Comparison of ENCODE assay signal across 8 cellular contexts in the genomic region with DNA sequence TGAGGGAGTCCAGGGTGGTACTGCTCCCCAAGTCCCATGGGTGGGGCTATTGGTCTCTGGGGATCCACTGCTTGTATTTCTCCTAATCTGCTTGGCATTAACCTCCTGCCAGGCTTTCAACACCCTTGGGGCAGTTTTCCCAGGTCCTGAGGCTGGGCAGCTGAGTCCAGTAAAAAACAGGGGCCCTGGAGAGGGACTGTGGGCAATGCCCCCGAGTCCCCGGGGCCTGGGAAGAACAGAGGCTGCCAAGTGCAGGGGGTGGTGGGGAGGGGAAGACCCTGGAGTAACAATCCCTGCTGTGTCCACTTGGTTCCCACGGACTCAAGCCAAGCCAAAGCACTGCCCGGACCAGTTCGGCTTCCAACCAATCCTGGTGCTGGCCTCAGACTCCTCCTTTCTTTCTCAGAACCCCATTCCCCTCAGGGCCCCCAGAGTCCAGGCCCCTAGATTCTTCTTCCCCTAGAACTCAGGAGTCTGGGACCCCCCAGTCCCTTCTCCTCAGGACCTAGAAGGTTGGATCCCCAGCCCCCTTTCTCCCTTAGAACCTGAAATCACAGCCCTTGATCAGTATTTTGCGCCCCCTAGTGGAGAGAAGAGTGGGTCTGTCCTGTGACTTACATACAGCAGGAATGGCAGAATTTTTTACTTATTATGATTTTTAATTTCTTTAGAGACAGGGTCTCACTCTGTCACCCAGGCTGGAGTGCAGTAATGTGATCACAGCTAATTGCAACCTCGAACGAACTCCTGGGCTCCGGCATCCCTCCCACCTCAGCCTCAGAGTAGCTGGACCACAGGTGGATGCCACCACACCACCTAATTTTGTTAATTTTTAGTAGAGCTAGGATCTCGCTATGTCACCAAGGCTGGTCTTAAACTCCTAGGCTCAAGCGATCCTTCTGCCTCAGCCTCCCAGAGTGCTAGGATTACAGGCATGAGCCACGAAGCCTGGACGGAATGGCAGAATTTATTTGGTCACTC. TPM values are rescaled to one million over a fixed set of nuclear protein-coding genes. Genes with fewer than 3 reads are reported as not detected.
DNase-seq lines count a peak whose midpoint lies in the region; ATAC-seq and TF ChIP-seq lines count a peak whose summit lies in the region.

No MANE protein-coding gene starts in this region.

- H4K20me1 ChIP-seq in OCI-LY3 (ENCODE audit: insufficient read depth, low read length) = peaks cover 11% of the 10 kb centered on the region

- H3K27me3 ChIP-seq in OCI-LY3 (ENCODE audit: low read depth, low read length) (no peaks in the 10 kb centered on the region), thyroid gland (no peaks in the 10 kb centered on the region)

- in situ Hi-C loops in Caki2 (cut with HindIII; ENCODE audit: low pct_unique_long_range_greater_than_20kb, low sequenced_read_pairs) = no loop called here

- ATAC-seq in GM18498 (IDR thresholded peaks at IDR 0.05; ENCODE audit: unreplicated experiment) = no peak

- peaks cover 25% of the 10 kb centered on the region for H3K79me2 ChIP-seq in OCI-LY3 (ENCODE audit: low read length)

- TF ChIP-seq CTCF in OCI-LY3 (IDR thresholded peaks at IDR 0.05; ENCODE audit: low read depth, low read length) (peak; percentile 96), thyroid gland (IDR thresholded peaks at IDR 0.05) (peak; percentile 66 to 89 (median 78))

- H3K9ac ChIP-seq in OCI-LY3 (ENCODE audit: low read length) = no peak overlapping the region

- TF ChIP-seq POLR2A in thyroid gland (IDR thresholded peaks at IDR 0.05) = no peak

- H3K4me1 ChIP-seq in OCI-LY3 (ENCODE audit: low read length) (peaks cover 13% of the 10 kb centered on the region), thyroid gland (peaks cover 20 to 23% of the 10 kb centered on the region in 2 donors)

- H3K4me2 ChIP-seq in OCI-LY3 (ENCODE audit: low read length) = no peak overlapping the region

- peak; percentile 60 for DNase-seq in Caki2 (ENCODE audit: low read depth)
- peak; percentile 80 for DNase-seq in HuH-7 (ENCODE audit: low spot score)
- DNase-seq in activated T-cell treated with anti-CD3 and anti-CD28 coated beads, Interleukin-2, amount 50 U/mL, for 1 hour = peak; percentile 40
- DNase-seq in fibroblast of gingiva (ENCODE audit: low read depth) = peak; percentile 73
- peak; percentile 42 for DNase-seq in non-pigmented ciliary epithelial cell (ENCODE audit: low read depth)
- peak; percentile 60 to 66 for DNase-seq in thyroid gland

- H3K27ac ChIP-seq in OCI-LY3 (ENCODE audit: low read length) (no peak overlapping the region), thyroid gland (no peak overlapping the region)

- WGBS in thyroid gland, 2 donors = 36 to 43% methylated on average over 13 of the region's 13 CpGs

- H3K9me3 ChIP-seq in OCI-LY3 (ENCODE audit: insufficient read depth, low read length) (no peaks in the 10 kb centered on the region), thyroid gland (no peaks in the 10 kb centered on the region)

- no peak overlapping the region for H2AFZ ChIP-seq in OCI-LY3 (ENCODE audit: low read depth, low read length)

- intact Hi-C loops in thyroid gland (cut with DNase I) = loop anchor here (2.0 to 10.0 kb wide), 2 partner anchors 47 to 167 kb away; partner anchors contain the start of gene APOE

- H3K36me3 ChIP-seq in OCI-LY3 (replicated peaks; ENCODE audit: low read depth, low read length) (no peaks in the 10 kb centered on the region), thyroid gland (peaks cover 0 to 4% of the 10 kb centered on the region in 2 donors)

- H3K4me3 ChIP-seq in OCI-LY3 (ENCODE audit: low read length) = no peak overlapping the region
- H3K4me3 ChIP-seq in thyroid gland (replicated peaks in 1 of 3) = no peak overlapping the region

RNA-seq across cellular contexts. Expression of gene CLPTM1, which starts 3.7 kb away (rescaled TPM):
- 10.9 and 24.3 TPM in 2 replicates for total RNA-seq in Caki2 (2014; rRNA removed; shearing (Covaris generic); ENCODE audit: low replicate concordance)
- 100 to 1,000 TPM in 2 of 4 donors, 10 to 100 TPM in 2; 65.4 to 117 (median 104) TPM for total RNA-seq in thyroid gland

RNA-seq across cellular contexts. Expression of gene APOC2, which starts 5.6 kb away (rescaled TPM):
- not detected in 2 replicates for total RNA-seq in Caki2 (2014; rRNA removed; shearing (Covaris generic); ENCODE audit: low replicate concordance)
- total RNA-seq in thyroid gland = 1 to 10 TPM in 2 of 4 donors, not detected in 2; 1.6 to 3.3 TPM

RNA-seq across cellular contexts. Expression of gene APOC4, which starts 9.4 kb away (rescaled TPM):
- total RNA-seq in Caki2 (2014; rRNA removed; shearing (Covaris generic); ENCODE audit: low replicate concordance) = not detected in 2 replicates
- total RNA-seq in thyroid gland = not detected

RNA-seq across cellular contexts. Expression of gene APOC1, which starts 37.1 kb away (rescaled TPM):
- total RNA-seq in Caki2 (2014; rRNA removed; shearing (Covaris generic); ENCODE audit: low replicate concordance) = 6.1 and 24.1 TPM in 2 replicates
- total RNA-seq in thyroid gland = 100 to 1,000 TPM in 1 of 4 donors, 10 to 100 TPM in 2, 1 to 10 TPM in 1; 4.1 to 113 (median 45.6) TPM

RNA-seq across cellular contexts. Expression of gene APOE, which starts 45.9 kb away (rescaled TPM):
- total RNA-seq in Caki2 (2014; rRNA removed; shearing (Covaris generic); ENCODE audit: low replicate concordance) = 1.8 and 6.7 TPM in 2 replicates
- 100 to 1,000 TPM; 199 to 635 (median 313) TPM for total RNA-seq in thyroid gland
